21 cellular contexts compared by ENCODE assay signal in the genomic region with DNA sequence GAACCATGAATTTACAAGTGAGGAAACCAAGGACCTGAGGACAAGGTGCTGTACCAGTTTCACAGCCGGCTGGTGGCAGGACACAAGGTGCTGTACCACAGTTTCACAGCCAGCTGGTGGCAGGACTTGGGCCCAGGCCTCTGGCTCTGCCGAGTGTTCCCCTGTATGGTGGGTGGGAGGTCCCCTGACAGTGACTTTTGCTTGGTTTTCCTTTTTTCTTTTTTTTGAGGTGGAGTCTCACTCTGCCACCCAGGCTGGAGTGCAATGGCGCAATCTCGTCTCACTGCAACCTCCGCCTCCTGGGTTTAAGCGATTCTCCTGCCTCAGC.
DNase-seq lines count a peak whose midpoint lies in the region; ATAC-seq and TF ChIP-seq lines count a peak whose summit lies in the region.
"Had no signal": no experiment of that assay in that cellular context is flagged by ENCODE, and none has a peak within 500 bp of the region (broad histone marks: within the 10 kb centered on the region; RNA-seq: fewer than 3 reads in every experiment).

No MANE protein-coding gene starts in this region.

- ATAC-seq in activated CD8-positive, alpha-beta T cell treated with anti-CD3 and anti-CD28 coated beads for 36 hours: no peak
- ATAC-seq in activated CD8-positive, alpha-beta T cell treated with anti-CD3 and anti-CD28 coated beads, Interleukin-2, amount 10 ng/mL, durations not matched to agents 7 days and 5 days: no peak
- ATAC-seq: A549, gastrocnemius medialis had no signal

- intact Hi-C loops in activated CD8-positive, alpha-beta T cell treated with anti-CD3 and anti-CD28 coated beads for 36 hours (cut with micrococcal nuclease): no loop called here
- intact Hi-C loops in stomach (cut with DNase I; ENCODE audit: low total_unique reads): no loop called here
- intact Hi-C loops in activated T-helper 2 cell treated with anti-CD3 and anti-CD28 coated beads, Interferon-gamma antibody, Interleukin-2, Interleukin-4, amounts not matched to agents 10 μg/mL and 5 μg/mL and 100 μg/mL, durations not matched to agents 14 hours and 24 hours and 36 hours (cut with micrococcal nuclease): no loop called here

- WGBS in stomach, 5 donors: 82 to 95% (median 92%) methylated on average over 6 of the region's 6 CpGs

- H3K27me3 Mint-ChIP-seq in activated CD8-positive, alpha-beta T cell treated with anti-CD3 and anti-CD28 coated beads for 36 hours: peaks cover 1% of the 10 kb centered on the region
- no peaks in the 10 kb centered on the region for H3K27me3 Mint-ChIP-seq in activated CD8-positive, alpha-beta T cell treated with anti-CD3 and anti-CD28 coated beads, Interleukin-2, amount 10 ng/mL, durations not matched to agents 7 days and 5 days (ENCODE audit: low read depth)
- H3K27me3 Mint-ChIP-seq in activated T-helper 2 cell treated with anti-CD3 and anti-CD28 coated beads, Interferon-gamma antibody, Interleukin-2, Interleukin-4, amounts not matched to agents 10 μg/mL and 5 μg/mL and 100 μg/mL, durations not matched to agents 14 hours and 24 hours and 36 hours (ENCODE audit: low read depth): peaks cover 2% of the 10 kb centered on the region

- H3K36me3 Mint-ChIP-seq in activated CD8-positive, alpha-beta T cell treated with anti-CD3 and anti-CD28 coated beads for 36 hours (ENCODE audit: low read depth): no peaks in the 10 kb centered on the region
- no peaks in the 10 kb centered on the region for H3K36me3 Mint-ChIP-seq in activated CD8-positive, alpha-beta T cell treated with anti-CD3 and anti-CD28 coated beads, Interleukin-2, amount 10 ng/mL, durations not matched to agents 7 days and 5 days (ENCODE audit: low read depth)
- no peaks in the 10 kb centered on the region for H3K36me3 Mint-ChIP-seq in activated T-helper 2 cell treated with anti-CD3 and anti-CD28 coated beads, Interferon-gamma antibody, Interleukin-2, Interleukin-4, amounts not matched to agents 10 μg/mL and 5 μg/mL and 100 μg/mL, durations not matched to agents 14 hours and 24 hours and 36 hours (ENCODE audit: low read depth)
- H3K36me3 Mint-ChIP-seq: activated naive CD8-positive, alpha-beta T cell treated with anti-CD3 and anti-CD28 coated beads, Interleukin-2, amount 10 ng/mL, durations not matched to agents 7 days and 5 days had no signal

- H3K36me3 ChIP-seq in stomach: no peaks in the 10 kb centered on the region
- H3K36me3 ChIP-seq: gastrocnemius medialis, tibial nerve had no signal

- CTCF ChIA-PET in activated CD8-positive, alpha-beta T cell treated with anti-CD3 and anti-CD28 coated beads for 36 hours (lab: Charles Lee): no interaction called here
- CTCF ChIA-PET in activated CD8-positive, alpha-beta T cell treated with anti-CD3 and anti-CD28 coated beads, Interleukin-2, amount 10 ng/mL, durations not matched to agents 7 days and 5 days (lab: Charles Lee): no interaction called here

- no peak overlapping the region for H3K4me3 ChIP-seq in stomach
- H3K4me3 ChIP-seq: A549, gastrocnemius medialis, lung, tibial nerve had no signal

- no peaks in the 10 kb centered on the region for H3K9me3 Mint-ChIP-seq in activated CD8-positive, alpha-beta T cell treated with anti-CD3 and anti-CD28 coated beads for 36 hours
- H3K9me3 Mint-ChIP-seq in activated CD8-positive, alpha-beta T cell treated with anti-CD3 and anti-CD28 coated beads, Interleukin-2, amount 10 ng/mL, durations not matched to agents 7 days and 5 days (ENCODE audit: insufficient read depth): no peaks in the 10 kb centered on the region
- no peaks in the 10 kb centered on the region for H3K9me3 Mint-ChIP-seq in activated T-helper 2 cell treated with anti-CD3 and anti-CD28 coated beads, Interferon-gamma antibody, Interleukin-2, Interleukin-4, amounts not matched to agents 10 μg/mL and 5 μg/mL and 100 μg/mL, durations not matched to agents 14 hours and 24 hours and 36 hours
- H3K9me3 Mint-ChIP-seq: activated naive CD8-positive, alpha-beta T cell treated with anti-CD3 and anti-CD28 coated beads, Interleukin-2, amount 10 ng/mL, durations not matched to agents 7 days and 5 days had no signal

- H3K4me1 ChIP-seq in stomach: peaks cover 0 to 4% (median 0%) of the 10 kb centered on the region in 4 donors
- H3K4me1 ChIP-seq: A549, gastrocnemius medialis, tibial nerve had no signal

- H3K4me3 Mint-ChIP-seq in activated CD8-positive, alpha-beta T cell treated with anti-CD3 and anti-CD28 coated beads for 36 hours: no peak overlapping the region
- no peak overlapping the region for H3K4me3 Mint-ChIP-seq in activated CD8-positive, alpha-beta T cell treated with anti-CD3 and anti-CD28 coated beads, Interleukin-2, amount 10 ng/mL, durations not matched to agents 7 days and 5 days
- H3K4me3 Mint-ChIP-seq in activated T-helper 2 cell treated with anti-CD3 and anti-CD28 coated beads, Interferon-gamma antibody, Interleukin-2, Interleukin-4, amounts not matched to agents 10 μg/mL and 5 μg/mL and 100 μg/mL, durations not matched to agents 14 hours and 24 hours and 36 hours (ENCODE audit: low read depth): no peak overlapping the region

- TF ChIP-seq CTCF in activated CD8-positive, alpha-beta T cell treated with anti-CD3 and anti-CD28 coated beads for 36 hours (IDR thresholded peaks at IDR 0.05): no peak
- no peak for TF ChIP-seq CTCF in stomach (IDR thresholded peaks at IDR 0.05)

- peaks cover 0 to 5% (median 0%) of the 10 kb centered on the region in 3 donors for H3K27me3 ChIP-seq in stomach
- H3K27me3 ChIP-seq: gastrocnemius medialis, tibial nerve had no signal

- peaks cover 40% of the 10 kb centered on the region for H3K4me1 Mint-ChIP-seq in activated CD8-positive, alpha-beta T cell treated with anti-CD3 and anti-CD28 coated beads for 36 hours (ENCODE audit: low read depth)
- H3K4me1 Mint-ChIP-seq in activated CD8-positive, alpha-beta T cell treated with anti-CD3 and anti-CD28 coated beads, Interleukin-2, amount 10 ng/mL, durations not matched to agents 7 days and 5 days (ENCODE audit: low read depth): peaks cover 38% of the 10 kb centered on the region
- peaks cover 38% of the 10 kb centered on the region for H3K4me1 Mint-ChIP-seq in activated T-helper 2 cell treated with anti-CD3 and anti-CD28 coated beads, Interferon-gamma antibody, Interleukin-2, Interleukin-4, amounts not matched to agents 10 μg/mL and 5 μg/mL and 100 μg/mL, durations not matched to agents 14 hours and 24 hours and 36 hours (ENCODE audit: low read depth)

- DNase-seq in activated CD8-positive, alpha-beta T cell treated with anti-CD3 and anti-CD28 coated beads for 36 hours: no peak
- DNase-seq in activated CD8-positive, alpha-beta T cell treated with anti-CD3 and anti-CD28 coated beads, Interleukin-2, amount 10 ng/mL, durations not matched to agents 7 days and 5 days: no peak
- DNase-seq in NOMO-1 treated with DMSO at 0.1 percent for 48 hours (lab: John Stamatoyannopoulos, UW; ENCODE audit: unreplicated experiment) (peak; percentile 52), epithelial cell of prostate (ENCODE audit: low read depth, low spot score) (no peak), stomach (peak; percentile 23), NCI-H82 treated with DMSO at 0.1 percent for 48 hours (lab: John Stamatoyannopoulos, UW; ENCODE audit: unreplicated experiment) (no peak), NCI-H446 treated with DMSO at 0.1 percent for 48 hours (lab: John Stamatoyannopoulos, UW) (no peak)
- no peak for DNase-seq in activated T-helper 2 cell treated with anti-CD3 and anti-CD28 coated beads, Interferon-gamma antibody, Interleukin-2, Interleukin-4, amounts not matched to agents 10 μg/mL and 5 μg/mL and 100 μg/mL, durations not matched to agents 14 hours and 24 hours and 36 hours (ENCODE audit: low spot score)
- DNase-seq: activated naive CD8-positive, alpha-beta T cell treated with anti-CD3 and anti-CD28 coated beads, Interleukin-2, amount 10 ng/mL, durations not matched to agents 7 days and 5 days; erythroblast; gastrocnemius medialis; Kasumi-1; NCI-H1436 treated with DMSO at 0.1 percent for 48 hours; NCI-H524 treated with DMSO at 0.1 percent for 48 hours; OCI-M1; SHP77; small intestine; stimulated activated naive CD8-positive, alpha-beta T cell treated with anti-CD3 and anti-CD28 coated beads, Interleukin-15, Interleukin-2, amounts not matched to agents 100 U/mL and 50 U/mL, for 24 hours had no signal

- H3K27ac Mint-ChIP-seq in activated CD8-positive, alpha-beta T cell treated with anti-CD3 and anti-CD28 coated beads for 36 hours: peak overlapping the region; percentile 82
- H3K27ac Mint-ChIP-seq in activated CD8-positive, alpha-beta T cell treated with anti-CD3 and anti-CD28 coated beads, Interleukin-2, amount 10 ng/mL, durations not matched to agents 7 days and 5 days: no peak overlapping the region
- no peak overlapping the region for H3K27ac Mint-ChIP-seq in activated T-helper 2 cell treated with anti-CD3 and anti-CD28 coated beads, Interferon-gamma antibody, Interleukin-2, Interleukin-4, amounts not matched to agents 10 μg/mL and 5 μg/mL and 100 μg/mL, durations not matched to agents 14 hours and 24 hours and 36 hours

- POLR2A ChIA-PET in activated CD8-positive, alpha-beta T cell treated with anti-CD3 and anti-CD28 coated beads for 36 hours (lab: Charles Lee): interaction anchor here (0.6 to 1.0 kb wide), 2 partner anchors 8 to 118 kb away, joined by 3 read pairs; no protein-coding TSS in a partner anchor
- POLR2A ChIA-PET in activated CD8-positive, alpha-beta T cell treated with anti-CD3 and anti-CD28 coated beads, Interleukin-2, amount 10 ng/mL, durations not matched to agents 7 days and 5 days (lab: Charles Lee): no interaction called here

- no peaks in the 10 kb centered on the region for H3K9me3 ChIP-seq in stomach
- H3K9me3 ChIP-seq: A549, gastrocnemius medialis, tibial nerve had no signal

- TF ChIP-seq POLR2A in stomach (IDR thresholded peaks at IDR 0.05): no peak

- peak overlapping the region; percentile 100 for H3K27ac ChIP-seq in epithelial cell of prostate
- no peak overlapping the region for H3K27ac ChIP-seq in stomach
- H3K27ac ChIP-seq: A549, gastrocnemius medialis, tibial nerve had no signal

- TF ChIP-seq EP300 in stomach (IDR thresholded peaks at IDR 0.05): no peak

Comparison
In these comparisons a context has a peak if more than half of its experiments do, and no peak if none do; other contexts are left out.
1. DNase-seq: peak in NOMO-1 treated with DMSO at 0.1 percent for 48 hours (single experiment) and stomach (single experiment); none in activated CD8-positive, alpha-beta T cell treated with anti-CD3 and anti-CD28 coated beads for 36 hours (single experiment), activated CD8-positive, alpha-beta T cell treated with anti-CD3 and anti-CD28 coated beads, Interleukin-2, amount 10 ng/mL, durations not matched to agents 7 days and 5 days (single experiment), epithelial cell of prostate (single experiment), NCI-H82 treated with DMSO at 0.1 percent for 48 hours (single experiment), activated T-helper 2 cell treated with anti-CD3 and anti-CD28 coated beads, Interferon-gamma antibody, Interleukin-2, Interleukin-4, amounts not matched to agents 10 μg/mL and 5 μg/mL and 100 μg/mL, durations not matched to agents 14 hours and 24 hours and 36 hours (single experiment) and NCI-H446 treated with DMSO at 0.1 percent for 48 hours (single experiment).